19 cellular contexts compared by ENCODE assay signal in the genomic region with DNA sequence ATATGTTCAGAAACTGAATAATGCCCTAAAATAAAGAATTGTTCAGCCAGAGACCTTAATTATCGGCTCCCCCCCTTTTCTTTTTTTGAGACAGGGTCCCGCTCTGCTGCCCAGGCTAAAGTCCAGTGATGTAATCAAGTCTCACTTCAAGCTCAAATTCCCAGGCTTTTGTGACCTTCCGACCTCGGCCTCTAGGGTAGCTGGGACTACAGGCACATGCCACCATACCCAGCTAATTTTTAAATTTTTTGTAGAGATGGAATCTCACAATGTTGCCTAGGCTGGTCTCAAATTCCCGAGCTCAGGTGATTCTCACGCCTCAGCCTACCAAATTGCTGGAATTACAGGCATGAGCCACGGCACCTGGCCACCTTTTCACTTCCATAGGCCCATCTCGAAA. TPM values are rescaled to one million over a fixed set of nuclear protein-coding genes. Genes with fewer than 3 reads are reported as not detected.
DNase-seq lines count a peak whose midpoint lies in the region; FAIRE-seq and TF ChIP-seq lines count a peak whose summit lies in the region.
"Had no signal": no experiment of that assay in that cellular context is flagged by ENCODE, and none has a peak within 500 bp of the region (broad histone marks: within the 10 kb centered on the region; RNA-seq: fewer than 3 reads in every experiment).

No MANE protein-coding gene starts in this region.

- H3K4me3 Mint-ChIP-seq in endothelial cell (ENCODE audit: unreplicated experiment) (peak overlapping the region; percentile 73), nephron progenitor cell (no peak overlapping the region)
- H3K4me3 Mint-ChIP-seq: CD14-positive monocyte; CD4-positive, alpha-beta memory T cell had no signal

- no peaks in the 10 kb centered on the region for H3K9me2 ChIP-seq in OCI-LY7 (ENCODE audit: insufficient read depth, low read length)

- H4K20me1 ChIP-seq in OCI-LY7 (ENCODE audit: insufficient read depth, low read length) = peaks cover 12% of the 10 kb centered on the region; the same call in 1 of the 2 replicates
- H4K20me1 ChIP-seq: BLaER1 had no signal

- H3K79me2 ChIP-seq in OCI-LY7 (ENCODE audit: insufficient read depth, low read depth, low read length) = no peaks in the 10 kb centered on the region

- no peak for TF ChIP-seq CTCF in OCI-LY7 (conservative IDR thresholded peaks at IDR 0.05; ENCODE audit: low read length)
- no peak for TF ChIP-seq CTCF in endothelial cell (IDR thresholded peaks at IDR 0.05; ENCODE audit: unreplicated experiment)
- TF ChIP-seq CTCF in nephron progenitor cell (IDR thresholded peaks at IDR 0.05) = no peak
- TF ChIP-seq CTCF in ascending aorta (IDR thresholded peaks at IDR 0.05) = no peak

- no peaks in the 10 kb centered on the region for H3K9me3 Mint-ChIP-seq in endothelial cell (ENCODE audit: unreplicated experiment)
- H3K9me3 Mint-ChIP-seq in nephron progenitor cell = no peaks in the 10 kb centered on the region
- H3K9me3 Mint-ChIP-seq: CD14-positive monocyte; CD4-positive, alpha-beta memory T cell had no signal

- intact Hi-C loops in OCI-LY7 (cut with micrococcal nuclease; ENCODE audit: unreplicated experiment) = no loop called here
- intact Hi-C loops in ascending aorta (cut with DNase I) = no loop called here

- H3K4me3 ChIP-seq in OCI-LY7 (ENCODE audit: low read depth, low read length, poor library complexity, severe bottlenecking) (no peak overlapping the region), ascending aorta (no peak overlapping the region)
- H3K4me3 ChIP-seq: BLaER1 had no signal

- no peak overlapping the region for H3K27ac ChIP-seq in OCI-LY7 (ENCODE audit: low read depth, low read length, poor library complexity, severe bottlenecking)
- no peak overlapping the region for H3K27ac ChIP-seq in ascending aorta
- H3K27ac ChIP-seq: BLaER1 had no signal

- H3K36me3 ChIP-seq in OCI-LY7 (ENCODE audit: insufficient read depth, low read length) = peaks cover 72% of the 10 kb centered on the region
- peaks cover 39 to 60% of the 10 kb centered on the region in 2 donors for H3K36me3 ChIP-seq in ascending aorta

- no peak for DNase-seq in GM19239 (ENCODE audit: insufficient read length, low spot score)
- no peak for DNase-seq in OCI-LY7 (ENCODE audit: low spot score)
- DNase-seq in endothelial cell (ENCODE audit: low spot score) = no peak
- DNase-seq in nephron progenitor cell = peak; percentile 16
- DNase-seq in activated CD4-positive, CD25-positive, alpha-beta regulatory T cell (lab: John Stamatoyannopoulos, UW) = no peak
- no peak for DNase-seq in ascending aorta (ENCODE audit: low spot score in 2 of 2)
- no peak for DNase-seq in OCI-M2 (lab: John Stamatoyannopoulos, UW; ENCODE audit: unreplicated experiment)
- DNase-seq in kidney glomerular epithelial cell (lab: John Stamatoyannopoulos, UW) = no peak
- DNase-seq: 8988T; Calu3; CD4-positive, alpha-beta memory T cell; DMS53; DND-41; EL; GOT3; H7 had no signal

- peak; percentile 23 for FAIRE-seq in GM19239 (lab: Jason Lieb, UNC)
- FAIRE-seq: GM12891 had no signal

- H3K27me3 Mint-ChIP-seq in endothelial cell (ENCODE audit: unreplicated experiment) (no peaks in the 10 kb centered on the region), nephron progenitor cell (ENCODE audit: low read depth, poor library complexity) (no peaks in the 10 kb centered on the region)
- H3K27me3 Mint-ChIP-seq: CD4-positive, alpha-beta memory T cell had no signal

- H3K36me3 Mint-ChIP-seq in endothelial cell (ENCODE audit: low read depth, unreplicated experiment) (peaks cover 41% of the 10 kb centered on the region), nephron progenitor cell (ENCODE audit: low read depth) (peaks cover 64% of the 10 kb centered on the region)

- CTCF ChIA-PET in OCI-LY7 (lab: Charles Lee; ENCODE audit: unreplicated experiment) = interaction anchor here (0.7 kb wide), 1 partner anchor 159 kb away, joined by 3 read pairs; no protein-coding TSS in a partner anchor

- BruUV-seq in OCI-LY7 (replicated peaks; lab: Mats Ljungman, UMichigan) = TSS peak; percentile 21

- H3K27ac Mint-ChIP-seq in endothelial cell (ENCODE audit: unreplicated experiment) = no peak overlapping the region
- H3K27ac Mint-ChIP-seq in nephron progenitor cell = peak overlapping the region; percentile 46
- H3K27ac Mint-ChIP-seq: CD14-positive monocyte had no signal

- no peaks in the 10 kb centered on the region for H3K27me3 ChIP-seq in ascending aorta
- H3K27me3 ChIP-seq: BLaER1 had no signal

- peaks cover 15% of the 10 kb centered on the region for H3K4me1 Mint-ChIP-seq in endothelial cell (ENCODE audit: unreplicated experiment)
- peaks cover 7% of the 10 kb centered on the region for H3K4me1 Mint-ChIP-seq in nephron progenitor cell
- H3K4me1 Mint-ChIP-seq: CD14-positive monocyte had no signal

- POLR2A ChIA-PET in OCI-LY7 (lab: Charles Lee) = no interaction called here

- H3K4me1 ChIP-seq in OCI-LY7 (ENCODE audit: insufficient read depth, low read length, poor library complexity, severe bottlenecking) (peaks cover 16% of the 10 kb centered on the region), ascending aorta (no peaks in the 10 kb centered on the region)

- H2AFZ ChIP-seq in OCI-LY7 (ENCODE audit: low read length) = no peak overlapping the region

- H3K9me3 ChIP-seq in OCI-LY7 (ENCODE audit: low read length) (no peaks in the 10 kb centered on the region), ascending aorta (no peaks in the 10 kb centered on the region)
- H3K9me3 ChIP-seq: BLaER1 had no signal

- no peak overlapping the region for H3K4me2 ChIP-seq in OCI-LY7 (ENCODE audit: low read length)
- H3K4me2 ChIP-seq: BLaER1 had no signal

RNA-seq across cellular contexts. Expression of a gene that starts 26.5 kb away (rescaled TPM):
- 22.9 and 23.7 TPM in 2 replicates for total RNA-seq in OCI-LY7 (2014; rRNA removed; shearing (Covaris generic))
- 44.5 and 49.5 TPM in 2 replicates for total RNA-seq in OCI-LY7 (2022)
- total RNA-seq in endothelial cell (ENCODE audit: unreplicated experiment) = 98.3 TPM
- 9.9 TPM for total RNA-seq in ascending aorta

RNA-seq across cellular contexts. Expression of a gene that starts 43.8 kb away (rescaled TPM):
- total RNA-seq in OCI-LY7 (2014; rRNA removed; shearing (Covaris generic)) = 22.5 and 36.0 TPM in 2 replicates
- 27.7 and 32.1 TPM in 2 replicates for total RNA-seq in OCI-LY7 (2022)
- 123 TPM for total RNA-seq in endothelial cell (ENCODE audit: unreplicated experiment)
- total RNA-seq in ascending aorta = 58.0 TPM
